ENCODE assay signal across 1 cellular context in genomic region chr19:14435320-14436050, GRCh38.
TF ChIP-seq lines count a peak whose summit lies in the region.

No MANE protein-coding gene starts in this region.

TF ChIP-seq in HCT116, 20 proteins besides CTCF, POLR2A, EP300 and RAD21:
- TF ChIP-seq ZFX (IDR thresholded peaks at IDR 0.05): no peak
- no peak for TF ChIP-seq ZBTB33 (IDR thresholded peaks at IDR 0.05; ENCODE audit: extremely low read depth, insufficient replicate concordance, low read length)
- TF ChIP-seq ELF1 (IDR thresholded peaks at IDR 0.05; ENCODE audit: borderline replicate concordance, low read depth): no peak
- TF ChIP-seq YY1 (IDR thresholded peaks at IDR 0.05; ENCODE audit: extremely low read depth, insufficient replicate concordance, low read depth, low read length): no peak
- TF ChIP-seq JUND (IDR thresholded peaks at IDR 0.05): no peak
- TF ChIP-seq ZNF274 (IDR thresholded peaks at IDR 0.05; ENCODE audit: low read depth, low read length): no peak
- no peak for TF ChIP-seq CBX3 (IDR thresholded peaks at IDR 0.05; ENCODE audit: low read depth)
- no peak for TF ChIP-seq SIN3A (IDR thresholded peaks at IDR 0.05; ENCODE audit: low read depth)
- TF ChIP-seq SRF (IDR thresholded peaks at IDR 0.05; ENCODE audit: low read depth): no peak
